1 cellular context compared by ENCODE assay signal in the genomic region with DNA sequence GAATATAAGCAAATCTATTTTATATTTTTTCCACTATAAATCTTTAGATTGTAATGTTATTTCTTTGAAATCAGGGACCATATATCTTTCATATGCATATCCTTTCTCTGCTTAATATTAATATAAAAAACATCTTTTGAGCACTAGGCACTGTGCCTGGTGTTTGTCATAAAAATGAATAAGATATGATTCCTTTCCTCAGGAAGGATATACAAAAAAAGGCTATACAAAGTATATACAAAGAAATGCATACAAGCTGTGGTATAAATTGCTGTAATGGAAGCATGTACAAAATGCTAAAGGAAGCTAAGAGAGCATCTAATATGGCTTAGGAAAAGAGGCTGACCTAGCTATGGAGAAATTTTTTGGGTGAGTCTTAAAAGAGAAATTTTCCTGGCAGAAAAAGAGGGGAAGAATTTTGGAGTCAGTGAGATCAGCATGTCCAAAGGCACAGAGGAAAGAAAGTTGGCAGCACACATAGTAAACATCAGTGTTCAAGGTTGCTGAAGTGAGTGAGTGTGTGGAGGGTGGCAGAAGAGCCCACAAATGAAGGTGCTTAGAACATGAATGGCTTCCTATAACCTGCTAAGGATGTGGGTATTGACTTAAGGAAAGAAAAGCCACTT.
TF ChIP-seq lines count a peak whose summit lies in the region.

No MANE protein-coding gene starts in this region.

TF ChIP-seq in WTC11, 78 proteins besides CTCF, POLR2A, EP300 and RAD21 (continued from another document):
- TF ChIP-seq, protein P1, sequence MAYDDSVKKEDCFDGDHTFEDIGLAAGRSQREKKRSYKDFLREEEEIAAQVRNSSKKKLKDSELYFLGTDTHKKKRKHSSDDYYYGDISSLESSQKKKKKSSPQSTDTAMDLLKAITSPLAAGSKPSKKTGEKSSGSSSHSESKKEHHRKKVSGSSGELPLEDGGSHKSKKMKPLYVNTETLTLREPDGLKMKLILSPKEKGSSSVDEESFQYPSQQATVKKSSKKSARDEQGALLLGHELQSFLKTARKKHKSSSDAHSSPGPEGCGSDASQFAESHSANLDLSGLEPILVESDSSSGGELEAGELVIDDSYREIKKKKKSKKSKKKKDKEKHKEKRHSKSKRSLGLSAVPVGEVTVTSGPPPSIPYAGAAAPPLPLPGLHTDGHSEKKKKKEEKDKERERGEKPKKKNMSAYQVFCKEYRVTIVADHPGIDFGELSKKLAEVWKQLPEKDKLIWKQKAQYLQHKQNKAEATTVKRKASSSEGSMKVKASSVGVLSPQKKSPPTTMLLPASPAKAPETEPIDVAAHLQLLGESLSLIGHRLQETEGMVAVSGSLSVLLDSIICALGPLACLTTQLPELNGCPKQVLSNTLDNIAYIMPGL (CRISPR knock-in tag; IDR thresholded peaks at IDR 0.05), result no peak
- TF ChIP-seq ATF1 (CRISPR knock-in tag; IDR thresholded peaks at IDR 0.05) (no peak), MYBL2 (CRISPR knock-in tag; IDR thresholded peaks at IDR 0.05) (no peak)
- TF ChIP-seq, protein P2, sequence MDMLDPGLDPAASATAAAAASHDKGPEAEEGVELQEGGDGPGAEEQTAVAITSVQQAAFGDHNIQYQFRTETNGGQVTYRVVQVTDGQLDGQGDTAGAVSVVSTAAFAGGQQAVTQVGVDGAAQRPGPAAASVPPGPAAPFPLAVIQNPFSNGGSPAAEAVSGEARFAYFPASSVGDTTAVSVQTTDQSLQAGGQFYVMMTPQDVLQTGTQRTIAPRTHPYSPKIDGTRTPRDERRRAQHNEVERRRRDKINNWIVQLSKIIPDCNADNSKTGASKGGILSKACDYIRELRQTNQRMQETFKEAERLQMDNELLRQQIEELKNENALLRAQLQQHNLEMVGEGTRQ (CRISPR knock-in tag; IDR thresholded peaks at IDR 0.05), result no peak
